ENCODE assay signal across 11 cellular contexts in genomic region chr14:22569749-22570131, GRCh38. TPM values are rescaled to one million over a fixed set of nuclear protein-coding genes. Genes with fewer than 3 reads are reported as not detected.
DNase-seq lines count a peak whose midpoint lies in the region; ATAC-seq and TF ChIP-seq lines count a peak whose summit lies in the region.
"Had no signal": no experiment of that assay in that cellular context is flagged by ENCODE, and none has a peak within 500 bp of the region (broad histone marks: within the 10 kb centered on the region; RNA-seq: fewer than 3 reads in every experiment).

No MANE protein-coding gene starts in this region.

- H3K4me2 ChIP-seq in osteoblast (ENCODE audit: insufficient read depth, low read length): no peak overlapping the region

- H3K36me3 Mint-ChIP-seq in Caco-2 (ENCODE audit: insufficient read depth, unreplicated experiment) (peaks cover 78% of the 10 kb centered on the region), IgD-negative memory B cell (no peaks in the 10 kb centered on the region)
- H3K36me3 Mint-ChIP-seq in activated naive CD8-positive, alpha-beta T cell treated with anti-CD3 and anti-CD28 coated beads for 36 hours: peaks cover 56% of the 10 kb centered on the region

- intact Hi-C loops in Caco-2 (cut with micrococcal nuclease; ENCODE audit: unreplicated experiment): loop anchor here (1.0 to 5.0 kb wide), 11 partner anchors 8 to 331 kb away; partner anchors contain the start of genes ABHD4, OR6J1 and OXA1L

- H3K4me1 ChIP-seq in Caco-2 (peaks cover 61% of the 10 kb centered on the region), osteoblast (ENCODE audit: insufficient read depth, low read length) (peaks cover 14% of the 10 kb centered on the region)

- TF ChIP-seq CTCF in Caco-2 (IDR thresholded peaks at IDR 0.05; ENCODE audit: insufficient read depth in 1 of 2, low read depth in 1 of 2, low read length in 1 of 2, severe bottlenecking in 1 of 2, unreplicated experiment in 1 of 2) (no peak), osteoblast (IDR thresholded peaks at IDR 0.05; ENCODE audit: extremely low read depth, low read depth, low read length) (no peak)

- no TSS peak for BruUV-seq in Caco-2 (replicated peaks; lab: Mats Ljungman, UMichigan)

- DNase-seq in Caco-2: no peak
- no peak for DNase-seq in activated naive CD8-positive, alpha-beta T cell treated with anti-CD3 and anti-CD28 coated beads for 36 hours
- no peak for DNase-seq in osteoblast (ENCODE audit: insufficient read length, low spot score, missing footprints)
- no peak for DNase-seq in iPS-NIHi11 (ENCODE audit: low spot score)
- DNase-seq in GF-D8 (lab: John Stamatoyannopoulos, UW): no peak
- DNase-seq: activated gamma-delta T cell had no signal

- H3K9me3 ChIP-seq in Caco-2 (no peaks in the 10 kb centered on the region), osteoblast (ENCODE audit: low read depth, low read length) (no peaks in the 10 kb centered on the region)
- H3K9me3 ChIP-seq: testis had no signal

- H3K27ac Mint-ChIP-seq in Caco-2 (ENCODE audit: unreplicated experiment) (peak overlapping the region; percentile 51), IgD-negative memory B cell (peak overlapping the region; percentile 33 to 94 (median 91))
- H3K27ac Mint-ChIP-seq in activated naive CD8-positive, alpha-beta T cell treated with anti-CD3 and anti-CD28 coated beads for 36 hours: peak overlapping the region; percentile 93

- H3K9me3 Mint-ChIP-seq in Caco-2 (ENCODE audit: unreplicated experiment) (no peaks in the 10 kb centered on the region), IgD-negative memory B cell (no peaks in the 10 kb centered on the region)
- no peaks in the 10 kb centered on the region for H3K9me3 Mint-ChIP-seq in activated naive CD8-positive, alpha-beta T cell treated with anti-CD3 and anti-CD28 coated beads for 36 hours

- H3K27me3 Mint-ChIP-seq in Caco-2 (ENCODE audit: insufficient read depth, unreplicated experiment): no peaks in the 10 kb centered on the region
- no peaks in the 10 kb centered on the region for H3K27me3 Mint-ChIP-seq in IgD-negative memory B cell
- no peaks in the 10 kb centered on the region for H3K27me3 Mint-ChIP-seq in activated naive CD8-positive, alpha-beta T cell treated with anti-CD3 and anti-CD28 coated beads for 36 hours

- ATAC-seq in HG03159 (IDR thresholded peaks at IDR 0.05; ENCODE audit: unreplicated experiment): no peak
- no peak for ATAC-seq in HG03432 (IDR thresholded peaks at IDR 0.05; ENCODE audit: unreplicated experiment)

- no peak overlapping the region for H3K4me3 ChIP-seq in Caco-2 (ENCODE audit: low read depth, low read length)
- H3K4me3 ChIP-seq in osteoblast (ENCODE audit: insufficient read depth, low read length): no peak overlapping the region
- H3K4me3 ChIP-seq: testis had no signal

- peak overlapping the region; percentile 27 for H3K27ac ChIP-seq in osteoblast (ENCODE audit: low read depth, low read length)
- H3K27ac ChIP-seq: RWPE1 had no signal

- CTCF ChIA-PET in Caco-2 (lab: Charles Lee): interaction anchor here (0.6 to 3.8 kb wide), 44 partner anchors 9 to 437 kb away, joined by 3 to 113 read pairs (median 5); partner anchors contain the start of genes DAD1, HAUS4, LRP10 and OR6J1

- H3K27me3 ChIP-seq in Caco-2 (replicated peaks; ENCODE audit: control insufficient read depth, insufficient read depth, low read length) (no peaks in the 10 kb centered on the region), osteoblast (ENCODE audit: insufficient read depth, low read length) (no peaks in the 10 kb centered on the region)
- H3K27me3 ChIP-seq: testis had no signal

- H3K4me3 Mint-ChIP-seq in Caco-2 (ENCODE audit: unreplicated experiment): no peak overlapping the region
- H3K4me3 Mint-ChIP-seq in IgD-negative memory B cell: peak overlapping the region; percentile 28 to 88 (median 82)
- peak overlapping the region; percentile 87 for H3K4me3 Mint-ChIP-seq in activated naive CD8-positive, alpha-beta T cell treated with anti-CD3 and anti-CD28 coated beads for 36 hours

- POLR2A ChIA-PET in Caco-2 (lab: Charles Lee): interaction anchor here (0.5 to 1.4 kb wide), 6 partner anchors 8 to 255 kb away, joined by 3 to 6 read pairs (median 4); partner anchors contain the start of gene DAD1

- peaks cover 70% of the 10 kb centered on the region for H3K79me2 ChIP-seq in osteoblast (ENCODE audit: insufficient read depth, low read length)

- peaks cover 1% of the 10 kb centered on the region; the same call in 1 of the 2 replicates for H3K36me3 ChIP-seq in Caco-2 (ENCODE audit: control insufficient read depth, insufficient read depth, low read length)
- peaks cover 75% of the 10 kb centered on the region for H3K36me3 ChIP-seq in osteoblast (ENCODE audit: insufficient read depth, low read length)

- H4K20me1 ChIP-seq in osteoblast (ENCODE audit: insufficient read depth, low read length): peaks cover 37% of the 10 kb centered on the region

- H3K4me1 Mint-ChIP-seq in Caco-2 (ENCODE audit: low read depth, unreplicated experiment) (peaks cover 45% of the 10 kb centered on the region), IgD-negative memory B cell (peaks cover 34 to 52% (median 46%) of the 10 kb centered on the region in 3 donors)
- H3K4me1 Mint-ChIP-seq in activated naive CD8-positive, alpha-beta T cell treated with anti-CD3 and anti-CD28 coated beads for 36 hours: peaks cover 72% of the 10 kb centered on the region

- no peak overlapping the region for H2AFZ ChIP-seq in osteoblast (ENCODE audit: low read length)

RNA-seq across cellular contexts. Expression of gene DAD1, which starts 19.3 kb away (rescaled TPM):
- total RNA-seq in Caco-2 (2022) (151 and 160 TPM in 2 replicates), osteoblast (213 and 272 TPM in 2 replicates)
- polyA plus RNA-seq in IgD-negative memory B cell: 420 TPM
- 100 to 1,000 TPM; 197 to 208 TPM for total RNA-seq in activated naive CD8-positive, alpha-beta T cell treated with anti-CD3 and anti-CD28 coated beads for 36 hours

RNA-seq across cellular contexts. Expression of gene ABHD4, which starts 28.4 kb away (rescaled TPM):
- 64.5 and 73.5 TPM in 2 replicates for total RNA-seq in Caco-2 (2022)
- 9.0 TPM for polyA plus RNA-seq in IgD-negative memory B cell
- total RNA-seq in activated naive CD8-positive, alpha-beta T cell treated with anti-CD3 and anti-CD28 coated beads for 36 hours: 1 to 10 TPM; 8.2 to 8.7 TPM
- 52.1 and 54.2 TPM in 2 replicates for total RNA-seq in osteoblast
